11 cellular contexts compared by ENCODE assay signal in genomic region chr2:42073739-42074138, GRCh38. TPM values are rescaled to one million over a fixed set of nuclear protein-coding genes. Genes with fewer than 3 reads are reported as not detected.
"Had no signal": no experiment of that assay in that cellular context is flagged by ENCODE, and none has a peak within 500 bp of the region (broad histone marks: within the 10 kb centered on the region; RNA-seq: fewer than 3 reads in every experiment).

No MANE protein-coding gene starts in this region.

- H3K9me3 Mint-ChIP-seq: activated T-helper 17 cell treated with anti-CD3 and anti-CD28 coated beads, Interleukin-2, amount 50 U/mL, for 72 hours; dendritic cell treated with granulocyte-macrophage colony-stimulating factor and Interleukin-4, amounts not matched to agents 40 ng/mL and 50 ng/mL, for 4 days; neural crest cell had no signal

- DNase-seq: activated naive CD4-positive, alpha-beta T cell treated with Interleukin-2 at 50 U/mL for 16 hours; aorta; effector memory CD4-positive, alpha-beta T cell; hypothalamus; ovary; thyroid gland; uterus had no signal

- H3K4me1 ChIP-seq: thyroid gland, uterus had no signal

- H3K36me3 ChIP-seq: ovary, thyroid gland, uterus had no signal

- H3K27ac Mint-ChIP-seq: activated T-helper 17 cell treated with anti-CD3 and anti-CD28 coated beads, Interleukin-2, amount 50 U/mL, for 72 hours; dendritic cell treated with granulocyte-macrophage colony-stimulating factor and Interleukin-4, amounts not matched to agents 40 ng/mL and 50 ng/mL, for 4 days; stimulated activated memory B cell treated with anti-CD40 and anti-IgM and Interleukin-4, amounts not matched to agents 10 μg/mL and 1 μg/mL and 100 μg/mL, for 72 hours had no signal

- H3K9me3 ChIP-seq: ovary, thyroid gland, uterus had no signal

- H3K27ac ChIP-seq: ovary, thyroid gland, uterus had no signal

- H3K4me1 Mint-ChIP-seq: activated T-helper 17 cell treated with anti-CD3 and anti-CD28 coated beads, Interleukin-2, amount 50 U/mL, for 72 hours; stimulated activated memory B cell treated with anti-CD40 and anti-IgM and Interleukin-4, amounts not matched to agents 10 μg/mL and 1 μg/mL and 100 μg/mL, for 72 hours had no signal

- H3K4me3 Mint-ChIP-seq: activated T-helper 17 cell treated with anti-CD3 and anti-CD28 coated beads, Interleukin-2, amount 50 U/mL, for 72 hours; dendritic cell treated with granulocyte-macrophage colony-stimulating factor and Interleukin-4, amounts not matched to agents 40 ng/mL and 50 ng/mL, for 4 days; neural crest cell; stimulated activated memory B cell treated with anti-CD40 and anti-IgM and Interleukin-4, amounts not matched to agents 10 μg/mL and 1 μg/mL and 100 μg/mL, for 72 hours had no signal

- ATAC-seq: activated T-helper 17 cell treated with anti-CD3 and anti-CD28 coated beads, Interleukin-2, amount 50 U/mL, for 72 hours; stimulated activated memory B cell treated with anti-CD40 and anti-IgM and Interleukin-4, amounts not matched to agents 10 μg/mL and 1 μg/mL and 100 μg/mL, for 72 hours had no signal

- H3K4me3 ChIP-seq: ovary, thyroid gland, uterus had no signal

- H3K27me3 ChIP-seq: ovary, thyroid gland, uterus had no signal

RNA-seq across cellular contexts. Expression of gene PKDCC, which starts 25.9 kb away (rescaled TPM):
- total RNA-seq: activated T-helper 17 cell treated with anti-CD3 and anti-CD28 coated beads, Interleukin-2, amount 50 U/mL, for 72 hours had no signal
